In the genomic region with DNA sequence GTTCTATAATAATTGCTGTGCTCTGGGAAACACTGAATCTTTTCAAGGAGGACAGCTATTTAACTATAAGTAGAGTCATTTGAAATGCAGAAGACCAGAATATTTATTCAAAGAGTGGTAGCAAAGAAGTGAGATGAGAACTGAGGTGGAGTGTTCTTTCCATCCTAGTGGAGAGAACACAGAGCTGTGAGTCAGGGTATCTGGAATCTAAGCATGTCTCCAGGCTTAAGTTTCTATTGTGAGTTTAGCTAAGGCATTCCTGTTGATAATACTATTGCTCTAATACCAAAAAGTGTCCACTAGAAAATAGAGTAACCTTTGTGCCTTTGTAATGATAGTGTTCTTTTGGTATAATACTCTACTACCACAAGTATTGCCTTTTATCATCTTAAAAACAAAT, we compare ENCODE assay signal across 29 cellular contexts. TPM values are rescaled to one million over a fixed set of nuclear protein-coding genes. Genes with fewer than 3 reads are reported as not detected.
DNase-seq lines count a peak whose midpoint lies in the region; ATAC-seq and TF ChIP-seq lines count a peak whose summit lies in the region.
"Had no signal": no experiment of that assay in that cellular context is flagged by ENCODE, and none has a peak within 500 bp of the region (broad histone marks: within the 10 kb centered on the region; RNA-seq: fewer than 3 reads in every experiment).

No MANE protein-coding gene starts in this region.

- H3K4me3 ChIP-seq in AG10803 (ENCODE audit: low read length) (no peak overlapping the region), fibroblast of lung (replicated peaks in 1 of 4; ENCODE audit: control extremely low read depth in 1 of 4, insufficient read depth in 1 of 4, low read depth in 3 of 4, low read length in 4 of 4) (no peak overlapping the region), mesenchymal stem cell (ENCODE audit: insufficient read depth in 1 of 2, low read depth in 1 of 2, low read length in 2 of 2) (no peak overlapping the region)
- H3K4me3 ChIP-seq: HAP-1, right atrium auricular region, upper lobe of right lung had no signal

- H3K27me3 Mint-ChIP-seq in Calu3 (ENCODE audit: unreplicated experiment): peaks cover 13% of the 10 kb centered on the region
- H3K27me3 Mint-ChIP-seq: activated naive CD4-positive, alpha-beta T cell treated with anti-CD3 and anti-CD28 coated beads, Interleukin-2, amount 10 ng/mL, durations not matched to agents 7 days and 5 days; B cell; dendritic cell treated with granulocyte-macrophage colony-stimulating factor and Interleukin-4, amounts not matched to agents 40 ng/mL and 50 ng/mL, for 4 days had no signal

- no peak overlapping the region for H4K91ac ChIP-seq in mesenchymal stem cell (ENCODE audit: low read length)

- no peaks in the 10 kb centered on the region for H3K79me2 ChIP-seq in fibroblast of lung (ENCODE audit: control insufficient read depth, insufficient read depth, low read length)

- no peaks in the 10 kb centered on the region for H3K36me3 Mint-ChIP-seq in Calu3 (ENCODE audit: insufficient read depth, unreplicated experiment)
- H3K36me3 Mint-ChIP-seq: activated naive CD4-positive, alpha-beta T cell treated with anti-CD3 and anti-CD28 coated beads, Interleukin-2, amount 10 ng/mL, durations not matched to agents 7 days and 5 days; CD4-positive, alpha-beta memory T cell had no signal

- H3K27ac Mint-ChIP-seq in Calu3 (ENCODE audit: unreplicated experiment): no peak overlapping the region
- H3K27ac Mint-ChIP-seq: activated naive CD4-positive, alpha-beta T cell treated with anti-CD3 and anti-CD28 coated beads, Interleukin-2, amount 10 ng/mL, durations not matched to agents 7 days and 5 days; B cell; CD4-positive, alpha-beta memory T cell; dendritic cell treated with granulocyte-macrophage colony-stimulating factor and Interleukin-4, amounts not matched to agents 40 ng/mL and 50 ng/mL, for 4 days had no signal

- H3K4ac ChIP-seq in mesenchymal stem cell (ENCODE audit: low read depth in 1 of 2, low read length in 2 of 2): no peak overlapping the region

- H3K27me3 ChIP-seq in fibroblast of lung (ENCODE audit: control insufficient read depth, insufficient read depth, low read length): no peaks in the 10 kb centered on the region
- H3K27me3 ChIP-seq in mesenchymal stem cell (ENCODE audit: control insufficient read depth in 1 of 2, insufficient read depth in 1 of 2, low read length in 2 of 2): no peaks in the 10 kb centered on the region
- H3K27me3 ChIP-seq: right atrium auricular region, upper lobe of right lung had no signal

- no peaks in the 10 kb centered on the region for H3K9me3 Mint-ChIP-seq in Calu3 (ENCODE audit: low read depth, unreplicated experiment)

- H3K4me1 ChIP-seq in fibroblast of lung (ENCODE audit: control insufficient read depth, extremely low read depth, insufficient read depth, low read length) (no peaks in the 10 kb centered on the region), mesenchymal stem cell (ENCODE audit: control insufficient read depth, insufficient read depth, low read depth, low read length) (no peaks in the 10 kb centered on the region)
- H3K4me1 ChIP-seq: HAP-1, right atrium auricular region, upper lobe of right lung had no signal

- CTCF ChIA-PET in Calu3 (lab: Charles Lee): interaction anchor here (0.6 kb wide), 1 partner anchor 10 kb away, joined by 3 read pairs; no protein-coding TSS in a partner anchor

- H3K36me3 ChIP-seq in fibroblast of lung (ENCODE audit: control insufficient read depth, insufficient read depth, low read length) (no peaks in the 10 kb centered on the region), mesenchymal stem cell (ENCODE audit: control insufficient read depth in 1 of 2, insufficient read depth in 2 of 2, low read depth in 1 of 2, low read length in 2 of 2) (no peaks in the 10 kb centered on the region)
- H3K36me3 ChIP-seq: HAP-1, right atrium auricular region, upper lobe of right lung had no signal

- H3K18ac ChIP-seq in mesenchymal stem cell (ENCODE audit: low read depth in 1 of 2, low read length in 2 of 2): no peak overlapping the region

- H3K23ac ChIP-seq in mesenchymal stem cell (ENCODE audit: low read length in 2 of 2): no peak overlapping the region

- H2BK120ac ChIP-seq in mesenchymal stem cell (ENCODE audit: low read depth, low read length): no peak overlapping the region

- no peak for TF ChIP-seq CTCF in AG10803 (conservative IDR thresholded peaks at IDR 0.05; ENCODE audit: low read length)
- TF ChIP-seq CTCF in fibroblast of lung (conservative IDR thresholded peaks at IDR 0.05 in 1 of 2, IDR thresholded peaks at IDR 0.05 in 1 of 2; ENCODE audit: low read depth in 1 of 2, low read length in 2 of 2): no peak
- no peak for TF ChIP-seq CTCF in Calu3 (IDR thresholded peaks at IDR 0.05; ENCODE audit: unreplicated experiment)

- no peaks in the 10 kb centered on the region for H4K20me1 ChIP-seq in fibroblast of lung (ENCODE audit: control insufficient read depth, extremely low read depth, insufficient read depth, low read length)

- no peak overlapping the region for H4K8ac ChIP-seq in mesenchymal stem cell (ENCODE audit: low read length)

- H3K27ac ChIP-seq in fibroblast of lung (ENCODE audit: insufficient read depth, low read length) (no peak overlapping the region), mesenchymal stem cell (ENCODE audit: low read length, poor library complexity, severe bottlenecking) (no peak overlapping the region)
- H3K27ac ChIP-seq: KMS-11, right atrium auricular region, upper lobe of right lung had no signal

- BruUV-seq in Calu3 (replicated peaks; lab: Mats Ljungman, UMichigan): no TSS peak

- no peak overlapping the region for H2BK5ac ChIP-seq in mesenchymal stem cell (ENCODE audit: low read depth, low read length, poor library complexity, severe bottlenecking)

- H3K79me1 ChIP-seq in mesenchymal stem cell (replicated peaks; ENCODE audit: low read length, poor library complexity, severe bottlenecking): peaks cover 4% of the 10 kb centered on the region

- H2AK5ac ChIP-seq in mesenchymal stem cell (ENCODE audit: low read length, severe bottlenecking): no peak overlapping the region

- no peak for ATAC-seq in GM21737 (IDR thresholded peaks at IDR 0.05; ENCODE audit: unreplicated experiment)
- ATAC-seq in GM21423 (IDR thresholded peaks at IDR 0.05; ENCODE audit: unreplicated experiment): no peak
- ATAC-seq: left lobe of liver; PC-3; Right ventricle myocardium inferior; stimulated activated naive CD8-positive, alpha-beta T cell treated with anti-CD3 and anti-CD28 coated beads, Interleukin-15, Interleukin-2, amounts not matched to agents 100 U/mL and 50 U/mL, for 24 hours; upper lobe of right lung had no signal

- H2BK15ac ChIP-seq in mesenchymal stem cell (ENCODE audit: low read depth, poor library complexity, severe bottlenecking): no peak overlapping the region

- no peak overlapping the region for H2AFZ ChIP-seq in fibroblast of lung (ENCODE audit: low read length)
- no peak overlapping the region for H2AFZ ChIP-seq in mesenchymal stem cell (ENCODE audit: low read depth, low read length)

- H3K9ac ChIP-seq in fibroblast of lung (ENCODE audit: insufficient read depth, low read length) (no peak overlapping the region), mesenchymal stem cell (ENCODE audit: low read length) (no peak overlapping the region)
- H3K9ac ChIP-seq: KMS-11 had no signal

- no peaks in the 10 kb centered on the region for H3K9me3 ChIP-seq in fibroblast of lung (ENCODE audit: control insufficient read depth, insufficient read depth, low read depth, low read length)
- no peaks in the 10 kb centered on the region for H3K9me3 ChIP-seq in mesenchymal stem cell (ENCODE audit: control insufficient read depth, low read length)
- H3K9me3 ChIP-seq: HAP-1, right atrium auricular region, upper lobe of right lung had no signal

- no peak overlapping the region for H3K14ac ChIP-seq in mesenchymal stem cell (ENCODE audit: low read length in 2 of 2)

- no peaks in the 10 kb centered on the region for H3K4me1 Mint-ChIP-seq in Calu3 (ENCODE audit: low read depth, unreplicated experiment)
- H3K4me1 Mint-ChIP-seq: activated naive CD4-positive, alpha-beta T cell treated with anti-CD3 and anti-CD28 coated beads, Interleukin-2, amount 10 ng/mL, durations not matched to agents 7 days and 5 days had no signal

- no peak overlapping the region for H3K4me3 Mint-ChIP-seq in Calu3 (ENCODE audit: low read depth, unreplicated experiment)
- H3K4me3 Mint-ChIP-seq: activated naive CD4-positive, alpha-beta T cell treated with anti-CD3 and anti-CD28 coated beads, Interleukin-2, amount 10 ng/mL, durations not matched to agents 7 days and 5 days; B cell; CD4-positive, alpha-beta memory T cell; dendritic cell treated with granulocyte-macrophage colony-stimulating factor and Interleukin-4, amounts not matched to agents 40 ng/mL and 50 ng/mL, for 4 days had no signal

- DNase-seq in AG10803 (ENCODE audit: low read depth): peak; percentile 29
- peak; percentile 23 for DNase-seq in amniotic epithelial cell (ENCODE audit: low read depth)
- DNase-seq in fibroblast of lung (ENCODE audit: low read depth in 2 of 2): peak; percentile 31 to 52
- DNase-seq in mesenchymal stem cell: peak; percentile 36
- no peak for DNase-seq in Calu3
- no peak for DNase-seq in SHP77 treated with DMSO at 0.1 percent for 48 hours (lab: John Stamatoyannopoulos, UW)
- DNase-seq: activated CD4-positive, alpha-beta T cell treated with anti-CD3 and anti-CD28 coated beads, Interleukin-2, amount 50 U/mL, for 48 hours; activated CD4-positive, CD25-positive, alpha-beta regulatory T cell treated with anti-CD3 and anti-CD28 coated beads, Interleukin-2, amount 50 U/mL, for 72 hours; activated naive CD4-positive, alpha-beta T cell treated with anti-CD3 and anti-CD28 coated beads, Interleukin-2, amount 10 ng/mL, durations not matched to agents 7 days and 5 days; CD4-positive, alpha-beta memory T cell; erythroblast; hypothalamus; mesendoderm; NCI-H1417 treated with DMSO at 0.1 percent for 48 hours; NCI-H2029 treated with DMSO at 0.1 percent for 48 hours; NCI-H524 treated with DMSO at 0.1 percent for 48 hours; PC-3; stimulated activated CD4-positive, alpha-beta T cell treated with anti-CD3 and anti-CD28 coated beads, Interleukin-1b, Interleukin-23, amount 100 ng/mL, for 48 hours; stimulated activated naive CD8-positive, alpha-beta T cell treated with anti-CD3 and anti-CD28 coated beads, Interleukin-15, Interleukin-2, amounts not matched to agents 100 U/mL and 50 U/mL, for 24 hours; upper lobe of right lung had no signal

- H2BK12ac ChIP-seq in mesenchymal stem cell (ENCODE audit: low read length in 2 of 2): no peak overlapping the region

- intact Hi-C loops in Calu3 (cut with micrococcal nuclease; ENCODE audit: unreplicated experiment): no loop called here

- H3K4me2 ChIP-seq in fibroblast of lung (ENCODE audit: extremely low read depth, insufficient read depth, low read length) (no peak overlapping the region), mesenchymal stem cell (ENCODE audit: low read length, poor library complexity, severe bottlenecking) (no peak overlapping the region)
- H3K4me2 ChIP-seq: KMS-11 had no signal

RNA-seq across cellular contexts. Expression of gene JAM3, which starts 32.4 kb away (rescaled TPM):
- 60.4 and 85.7 TPM in 2 replicates for total RNA-seq in fibroblast of lung
- polyA plus RNA-seq in fibroblast of lung: 44.1 and 54.5 TPM in 2 replicates
- polyA plus RNA-seq in fibroblast of lung (2012): 34.3 and 41.9 TPM in 2 replicates
- 53.5 and 56.9 TPM in 2 replicates for polyA minus RNA-seq in fibroblast of lung (ENCODE audit: low replicate concordance)
- 56.5 TPM for polyA plus RNA-seq in mesenchymal stem cell (2013, experiment 1 of 2)
- 57.3 TPM for polyA plus RNA-seq in mesenchymal stem cell (2013, experiment 2 of 2)
- total RNA-seq in Calu3 (2022): 0.22 TPM in 1 of 2 replicates, not detected in the other

Comparison
In these comparisons a context has a peak if more than half of its experiments do, and no peak if none do; other contexts are left out.
1. DNase-seq: peak in AG10803 (single experiment), amniotic epithelial cell (single experiment), fibroblast of lung (2 of 2) and mesenchymal stem cell (single experiment); none in Calu3 (single experiment) and SHP77 treated with DMSO at 0.1 percent for 48 hours (single experiment).
2. RNA of gene JAM3, which starts 32.4 kb away (total RNA-seq): 60.4 to 85.7 TPM in fibroblast of lung; 0.22 TPM in Calu3; every median in the first group is over 10 times any median in the second.